Comparison of ENCODE assay signal across 1 cellular context in the genomic region with DNA sequence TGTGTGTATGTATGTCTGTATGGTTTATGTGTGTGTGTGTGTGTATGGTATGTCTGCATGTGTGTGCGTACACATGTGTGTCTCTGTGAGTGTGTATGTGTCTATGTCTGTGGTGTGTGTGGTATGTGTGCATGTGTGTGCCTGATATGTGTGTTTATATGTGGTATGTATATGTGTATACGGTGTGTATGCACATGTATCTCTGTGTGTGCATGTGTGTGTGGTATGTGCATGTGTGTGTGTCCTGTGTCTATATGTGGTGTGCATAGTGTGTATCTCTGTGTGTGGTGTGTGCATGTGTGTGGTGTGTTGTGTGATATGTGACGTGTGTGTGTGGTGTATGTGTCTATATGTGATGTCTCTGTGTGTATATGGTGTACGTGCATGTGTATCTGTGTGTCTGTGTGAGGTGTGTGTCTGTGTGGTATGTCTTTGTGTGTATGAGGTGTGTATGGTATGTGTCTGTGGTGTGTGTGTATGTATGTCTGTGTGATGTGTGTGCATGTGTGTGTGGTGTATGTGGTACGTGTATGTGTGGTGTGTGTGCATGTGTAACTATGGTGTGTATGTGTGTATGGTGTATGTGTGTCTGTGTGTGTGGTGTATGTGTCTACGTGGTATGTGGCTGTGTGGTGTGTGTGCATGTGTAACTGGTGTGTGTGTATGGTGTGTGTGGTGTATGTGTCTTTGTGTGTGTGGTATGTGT.
TF ChIP-seq lines count a peak whose summit lies in the region.

No MANE protein-coding gene starts in this region.

TF ChIP-seq in IMR-90, 13 proteins besides CTCF, POLR2A, EP300 and RAD21:
- TF ChIP-seq MAFK (IDR thresholded peaks at IDR 0.05; ENCODE audit: low read depth, low read length) (no peak), MXI1 (IDR thresholded peaks at IDR 0.05; ENCODE audit: borderline replicate concordance, low read depth, low read length) (no peak)
